1 cellular context compared by ENCODE assay signal in the genomic region with DNA sequence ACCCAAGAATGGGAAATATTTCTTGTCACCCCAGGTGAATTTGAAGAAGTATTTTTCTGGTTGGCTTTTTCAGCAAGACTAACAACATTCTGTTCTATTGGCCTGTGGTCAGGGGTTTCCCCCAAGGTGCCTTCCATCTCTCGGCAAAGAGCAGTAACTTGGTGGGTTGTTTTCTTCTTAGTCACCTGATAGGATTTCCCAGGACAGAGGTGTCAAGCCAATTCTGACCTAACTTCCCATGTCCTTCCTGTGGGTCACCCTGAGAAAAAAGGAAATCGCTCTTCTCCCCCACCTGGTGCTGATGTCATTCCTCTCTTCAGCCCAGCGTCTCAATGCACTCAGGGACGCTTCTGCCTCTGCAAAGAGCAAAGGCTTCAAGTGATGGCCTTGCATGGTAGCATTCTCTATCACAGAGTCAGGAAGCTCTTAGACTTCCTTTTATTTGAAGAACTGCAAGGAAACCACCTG.
TF ChIP-seq lines count a peak whose summit lies in the region.

No MANE protein-coding gene starts in this region.

TF ChIP-seq in GM23338, 12 proteins besides CTCF, POLR2A, EP300 and RAD21 (continued from another document):
- no peak for TF ChIP-seq ZNF462 (CRISPR knock-in tag; IDR thresholded peaks at IDR 0.05)
- TF ChIP-seq POLR2AphosphoS5 (IDR thresholded peaks at IDR 0.05; ENCODE audit: low read depth) = no peak
